In genomic region chr4:13546374-13546854, GRCh38 we compare ENCODE assay signal across 10 cellular contexts. TPM values are rescaled to one million over a fixed set of nuclear protein-coding genes. Genes with fewer than 3 reads are reported as not detected.
A peak's percentile ranks its signal among the peaks of the same experiment; 100 is the strongest.
DNase-seq lines count a peak whose midpoint lies in the region; ATAC-seq and TF ChIP-seq lines count a peak whose summit lies in the region.
"Had no signal": no experiment of that assay in that cellular context is flagged by ENCODE, and none has a peak within 500 bp of the region (broad histone marks: within the 10 kb centered on the region; RNA-seq: fewer than 3 reads in every experiment).

No MANE protein-coding gene starts in this region.

- H3K9me3 ChIP-seq in DND-41 (ENCODE audit: insufficient read depth, low read length, severe bottlenecking) (peaks cover 13% of the 10 kb centered on the region), neuronal stem cell (replicated peaks in 1 of 2; ENCODE audit: control insufficient read depth in 2 of 2, insufficient read depth in 1 of 2, low read depth in 1 of 2, low read length in 2 of 2) (peaks cover 0 to 24% of the 10 kb centered on the region in 2 donors)

- H3K4me3 ChIP-seq in DND-41 (ENCODE audit: low read depth in 1 of 2, low read length in 2 of 2) (no peak overlapping the region), KMS-11 (IDR thresholded peaks at IDR 0.05; ENCODE audit: insufficient read depth, low read depth, low read length) (peak overlapping the region; percentile 20), neuronal stem cell (ENCODE audit: low read length in 2 of 2) (peak overlapping the region in 1 of 2 donors; percentile 35)

- H3K9me3 Mint-ChIP-seq in endothelial cell (ENCODE audit: unreplicated experiment) = no peaks in the 10 kb centered on the region

- H3K4ac ChIP-seq in neuronal stem cell (ENCODE audit: low read length) = no peak overlapping the region

- in situ Hi-C loops in ACHN (cut with HindIII; ENCODE audit: low pct_ligation_motif_present, low pct_unique_long_range_greater_than_20kb, low sequenced_read_pairs) = no loop called here

- no peak overlapping the region for H2BK12ac ChIP-seq in neuronal stem cell (ENCODE audit: low read length)

- H3K18ac ChIP-seq in neuronal stem cell (ENCODE audit: low read length) = no peak overlapping the region

- H2AK5ac ChIP-seq in neuronal stem cell (ENCODE audit: low read depth, low read length) = no peak overlapping the region

- no peak overlapping the region for H2BK15ac ChIP-seq in neuronal stem cell (ENCODE audit: low read length)

- H2BK5ac ChIP-seq in neuronal stem cell (ENCODE audit: low read length) = no peak overlapping the region

- peaks cover 14% of the 10 kb centered on the region for H3K27me3 Mint-ChIP-seq in endothelial cell (ENCODE audit: unreplicated experiment)

- H2AFZ ChIP-seq in DND-41 (ENCODE audit: low read depth, low read length) (peak overlapping the region; percentile 64; the same call in 1 of the 2 replicates), KMS-11 (ENCODE audit: low read depth) (peak overlapping the region; percentile 47; the same call in 1 of the 2 replicates), neuronal stem cell (ENCODE audit: low read length) (peak overlapping the region; percentile 91)

- H3K27me3 ChIP-seq in DND-41 (ENCODE audit: insufficient read depth, low read length, poor library complexity) (no peaks in the 10 kb centered on the region), KMS-11 (ENCODE audit: insufficient read depth, low read depth) (no peaks in the 10 kb centered on the region), neuronal stem cell (ENCODE audit: control insufficient read depth in 3 of 3, insufficient read depth in 3 of 3, low read depth in 1 of 3, low read length in 3 of 3) (peaks cover 34 to 62% (median 42%) of the 10 kb centered on the region in 3 experiments)

- H3K23ac ChIP-seq in neuronal stem cell (ENCODE audit: low read depth, low read length, poor library complexity) = no peak overlapping the region

- H3K27ac ChIP-seq in DND-41 (ENCODE audit: low read length) (no peak overlapping the region), KMS-11 (peak overlapping the region; percentile 91), neuronal stem cell (replicated peaks; ENCODE audit: low read length) (no peak overlapping the region)

- no peak for ATAC-seq in DND-41 (ENCODE audit: insufficient read depth, low read depth)

- no peak for TF ChIP-seq CTCF in DND-41 (IDR thresholded peaks at IDR 0.05; ENCODE audit: borderline replicate concordance, extremely low read depth, low read length, poor library complexity, severe bottlenecking)
- no peak for TF ChIP-seq CTCF in KMS-11 (conservative IDR thresholded peaks at IDR 0.05; ENCODE audit: low read depth, low read length)
- no peak for TF ChIP-seq CTCF in endothelial cell (IDR thresholded peaks at IDR 0.05; ENCODE audit: unreplicated experiment)

- no peak overlapping the region for H3K14ac ChIP-seq in neuronal stem cell (ENCODE audit: low read length)

- H4K20me1 ChIP-seq in DND-41 (ENCODE audit: insufficient read depth, low read length) = no peaks in the 10 kb centered on the region
- no peaks in the 10 kb centered on the region for H4K20me1 ChIP-seq in KMS-11 (ENCODE audit: insufficient read depth)

- no peak overlapping the region for H2BK120ac ChIP-seq in neuronal stem cell (ENCODE audit: low read depth, low read length)

- H3K4me1 ChIP-seq in DND-41 (ENCODE audit: insufficient read depth, low read length) (peaks cover 16% of the 10 kb centered on the region), KMS-11 (ENCODE audit: low read depth, poor library complexity, severe bottlenecking) (peaks cover 14% of the 10 kb centered on the region), neuronal stem cell (ENCODE audit: control insufficient read depth in 2 of 2, insufficient read depth in 1 of 2, low read depth in 1 of 2, low read length in 2 of 2) (peaks cover 2 to 9% of the 10 kb centered on the region in 2 donors)

- no CpG with 5 or more reads among the region's 14 CpGs for WGBS in neuronal stem cell (ENCODE audit: extremely low coverage in 2 of 2, insufficient read length in 2 of 2, insufficient replicate concordance in 1 of 2), 2 donors

- H3K4me2 ChIP-seq in DND-41 (ENCODE audit: insufficient read depth, low read length) (no peak overlapping the region), KMS-11 (peak overlapping the region; percentile 92), neuronal stem cell (ENCODE audit: insufficient read depth, low read length, poor library complexity, severe bottlenecking) (no peak overlapping the region)

- no peak overlapping the region for H3K9ac ChIP-seq in DND-41 (ENCODE audit: low read depth, low read length)
- peak overlapping the region; percentile 81 for H3K9ac ChIP-seq in KMS-11
- H3K9ac ChIP-seq in neuronal stem cell (ENCODE audit: low read depth, low read length, poor library complexity) = no peak overlapping the region

- no peak overlapping the region for H4K8ac ChIP-seq in neuronal stem cell (ENCODE audit: low read depth, low read length)

- no peaks in the 10 kb centered on the region for H3K36me3 Mint-ChIP-seq in endothelial cell (ENCODE audit: low read depth, unreplicated experiment)

- H4K91ac ChIP-seq in neuronal stem cell (ENCODE audit: low read depth, low read length, poor library complexity) = no peak overlapping the region

- DNase-seq in DND-41 (no peak), endothelial cell (ENCODE audit: low spot score) (no peak), neuronal stem cell (ENCODE audit: low spot score) (no peak), GF-D8 (lab: John Stamatoyannopoulos, UW) (no peak), ACHN (no peak), cerebellar nuclear complex (lab: John Stamatoyannopoulos, UW) (no peak)
- DNase-seq: activated CD8-positive, alpha-beta memory T cell treated with anti-CD3 and anti-CD28 coated beads for 24 hours; NCI-H2171; SHP77 had no signal

- H3K4me3 Mint-ChIP-seq in endothelial cell (ENCODE audit: unreplicated experiment) = peak overlapping the region; percentile 90

- H3K36me3 ChIP-seq in DND-41 (ENCODE audit: insufficient read depth, low read length) = no peaks in the 10 kb centered on the region
- no peaks in the 10 kb centered on the region for H3K36me3 ChIP-seq in KMS-11 (ENCODE audit: insufficient read depth)
- H3K36me3 ChIP-seq in neuronal stem cell (replicated peaks in 1 of 2; ENCODE audit: control insufficient read depth in 2 of 2, insufficient read depth in 2 of 2, low read length in 2 of 2) = peaks cover 0 to 8% of the 10 kb centered on the region in 2 donors

- H3K79me2 ChIP-seq in DND-41 (ENCODE audit: insufficient read depth, low read length) (no peaks in the 10 kb centered on the region), KMS-11 (ENCODE audit: insufficient read depth, low read depth) (peaks cover 21% of the 10 kb centered on the region)

- H3K4me1 Mint-ChIP-seq in endothelial cell (ENCODE audit: unreplicated experiment) = peaks cover 23% of the 10 kb centered on the region

- H3K79me1 ChIP-seq in neuronal stem cell (ENCODE audit: low read depth, low read length) = peaks cover 2% of the 10 kb centered on the region

- peak overlapping the region; percentile 74 for H3K27ac Mint-ChIP-seq in endothelial cell (ENCODE audit: unreplicated experiment)

RNA-seq across cellular contexts. Expression of gene NKX3-2, which starts 2.1 kb away (rescaled TPM):
- total RNA-seq in endothelial cell (ENCODE audit: unreplicated experiment) = 4.5 TPM
- polyA plus RNA-seq in neuronal stem cell (2013, experiment 1 of 2) = 0.04 TPM
- 0.04 TPM for polyA plus RNA-seq in neuronal stem cell (2013, experiment 2 of 2)
